10 cellular contexts compared by ENCODE assay signal in the genomic region with DNA sequence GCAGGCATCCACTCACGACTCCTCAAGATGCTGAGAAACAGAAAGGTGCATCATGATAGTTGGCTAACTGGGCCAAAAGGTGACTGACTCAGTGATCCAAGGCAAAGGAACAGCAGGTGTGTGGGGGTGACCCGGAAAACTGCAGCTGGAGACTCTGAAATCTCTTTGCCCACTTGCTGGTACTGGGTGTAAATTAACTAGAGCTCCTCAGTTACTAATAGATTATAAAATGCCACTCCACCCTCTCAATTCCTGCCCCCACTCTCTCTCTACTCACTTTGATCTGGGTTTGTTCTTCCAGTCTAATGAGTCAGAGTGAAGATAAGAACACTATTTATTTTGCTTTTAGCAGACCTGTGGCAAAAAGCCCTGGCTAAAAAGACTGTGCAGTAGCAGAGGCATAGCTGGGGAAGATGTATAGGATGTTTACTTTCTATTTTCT. TPM values are rescaled to one million over a fixed set of nuclear protein-coding genes. Genes with fewer than 3 reads are reported as not detected.
DNase-seq lines count a peak whose midpoint lies in the region; ATAC-seq and TF ChIP-seq lines count a peak whose summit lies in the region.
"Had no signal": no experiment of that assay in that cellular context is flagged by ENCODE, and none has a peak within 500 bp of the region (broad histone marks: within the 10 kb centered on the region; RNA-seq: fewer than 3 reads in every experiment).

No MANE protein-coding gene starts in this region.

- CTCF ChIA-PET in naive thymus-derived CD4-positive, alpha-beta T cell (lab: Charles Lee), result interaction anchor here (0.6 to 2.2 kb wide), 18 partner anchors 9 to 651 kb away, joined by 3 to 13 read pairs (median 4); no protein-coding TSS in a partner anchor

- peak overlapping the region; percentile 62 to 84 (median 71) for H3K27ac ChIP-seq in body of pancreas
- no peak overlapping the region for H3K27ac ChIP-seq in naive thymus-derived CD4-positive, alpha-beta T cell (ENCODE audit: low read depth, low read length)
- H3K27ac ChIP-seq: esophagus muscularis mucosa had no signal

- ATAC-seq in body of pancreas (peak; percentile 89), GM21619 (IDR thresholded peaks at IDR 0.05; ENCODE audit: unreplicated experiment) (no peak)
- ATAC-seq in naive thymus-derived CD4-positive, alpha-beta T cell, result peak; percentile 33

- no peaks in the 10 kb centered on the region for H3K9me3 ChIP-seq in body of pancreas
- no peaks in the 10 kb centered on the region for H3K9me3 ChIP-seq in naive thymus-derived CD4-positive, alpha-beta T cell (ENCODE audit: control insufficient read depth in 2 of 3, low read length in 3 of 3)
- H3K9me3 ChIP-seq: esophagus muscularis mucosa had no signal

- peak in 1 of 3 donors; percentile 26 for TF ChIP-seq POLR2A in body of pancreas (IDR thresholded peaks at IDR 0.05)

- H3K9me3 Mint-ChIP-seq in naive thymus-derived CD4-positive, alpha-beta T cell, result no peaks in the 10 kb centered on the region

- H3K4me3 Mint-ChIP-seq in naive thymus-derived CD4-positive, alpha-beta T cell, result peak overlapping the region in 3 of 10 donors; percentile 51 to 67 (median 62)

- peak in 1 of 7 experiments; percentile 4 for TF ChIP-seq CTCF in body of pancreas (IDR thresholded peaks at IDR 0.05)

- no peak overlapping the region for H3K4me3 ChIP-seq in body of pancreas
- no peak overlapping the region for H3K4me3 ChIP-seq in naive thymus-derived CD4-positive, alpha-beta T cell (ENCODE audit: low read length)

- H3K36me3 ChIP-seq in body of pancreas (replicated peaks in 1 of 2; ENCODE audit: insufficient read depth in 1 of 2, low read depth in 2 of 2), result no peaks in the 10 kb centered on the region
- no peaks in the 10 kb centered on the region for H3K36me3 ChIP-seq in naive thymus-derived CD4-positive, alpha-beta T cell (ENCODE audit: control insufficient read depth in 2 of 3, insufficient read depth in 3 of 3, low read length in 3 of 3)
- H3K36me3 ChIP-seq: esophagus muscularis mucosa had no signal

- DNase-seq in ELR (ENCODE audit: low read depth) (peak; percentile 63), NCI-H526 treated with DMSO at 0.1 percent for 48 hours (lab: John Stamatoyannopoulos, UW) (peak; percentile 39), body of pancreas (peak; percentile 51 to 79 (median 63)), KG1 (lab: John Stamatoyannopoulos, UW) (no peak), GM19240 (ENCODE audit: insufficient read length, low spot score) (no peak), SKM-1 treated with dmso at 0.1 percent for 144 hours (lab: John Stamatoyannopoulos, UW; ENCODE audit: unreplicated experiment) (no peak)
- peak in 1 of 9 donors; percentile 17 for DNase-seq in naive thymus-derived CD4-positive, alpha-beta T cell

- peaks cover 0 to 23% (median 18%) of the 10 kb centered on the region in 7 donors for H3K4me1 Mint-ChIP-seq in naive thymus-derived CD4-positive, alpha-beta T cell

- H3K27ac Mint-ChIP-seq in naive thymus-derived CD4-positive, alpha-beta T cell, result peak overlapping the region in 4 of 9 donors; percentile 45 to 90 (median 87)

- POLR2A ChIA-PET in naive thymus-derived CD4-positive, alpha-beta T cell (lab: Charles Lee), result interaction anchor here (0.8 to 2.2 kb wide), 12 partner anchors 9 to 1264 kb away, joined by 3 to 17 read pairs (median 3); partner anchors contain the start of genes KLHL20 and SUCO

- peaks cover 0 to 3% (median 0%) of the 10 kb centered on the region in 5 donors for H3K27me3 Mint-ChIP-seq in naive thymus-derived CD4-positive, alpha-beta T cell

- intact Hi-C loops in body of pancreas (cut with DNase I), result no loop called here
- intact Hi-C loops in naive thymus-derived CD4-positive, alpha-beta T cell (cut with micrococcal nuclease), result loop anchor here (1.0 to 2.0 kb wide), 5 partner anchors 10 to 670 kb away; partner anchors contain the start of gene METTL13 (in 1 of the 2)

- H3K27me3 ChIP-seq in body of pancreas, result no peaks in the 10 kb centered on the region
- H3K27me3 ChIP-seq in naive thymus-derived CD4-positive, alpha-beta T cell (ENCODE audit: control insufficient read depth in 2 of 2, insufficient read depth in 2 of 2, low read length in 2 of 2), result no peaks in the 10 kb centered on the region
- H3K27me3 ChIP-seq: esophagus muscularis mucosa had no signal

- WGBS in body of pancreas, 2 donors, result 6 to 12% methylated on average over 2 of the region's 2 CpGs

- peaks cover 51% of the 10 kb centered on the region for H3K4me1 ChIP-seq in body of pancreas
- no peaks in the 10 kb centered on the region for H3K4me1 ChIP-seq in naive thymus-derived CD4-positive, alpha-beta T cell (ENCODE audit: control insufficient read depth in 2 of 2, insufficient read depth in 2 of 2, low read length in 2 of 2)

- H3K36me3 Mint-ChIP-seq in naive thymus-derived CD4-positive, alpha-beta T cell, result no peaks in the 10 kb centered on the region

RNA-seq across cellular contexts. Expression of gene PIGC, which starts 7.2 kb away (rescaled TPM):
- total RNA-seq in body of pancreas, result 10 to 100 TPM; 16.5 to 18.4 TPM
- total RNA-seq in naive thymus-derived CD4-positive, alpha-beta T cell, result 10 to 100 TPM; 21.1 to 57.4 (median 25.1) TPM
- polyA plus RNA-seq in naive thymus-derived CD4-positive, alpha-beta T cell, result 100 to 1,000 TPM; 122 to 142 TPM

RNA-seq across cellular contexts. Expression of gene C1orf105, which starts 30.5 kb away (rescaled TPM):
- total RNA-seq in body of pancreas, result not detected
- under 1 TPM in 1 of 5 experiments, not detected in 4; 0.86 TPM for total RNA-seq in naive thymus-derived CD4-positive, alpha-beta T cell
- polyA plus RNA-seq in naive thymus-derived CD4-positive, alpha-beta T cell, result not detected
- total RNA-seq: esophagus muscularis mucosa, subcutaneous adipose tissue had no signal

Comparison
In these comparisons a context has a peak if more than half of its experiments do, and no peak if none do; other contexts are left out.
1. DNase-seq: peak in ELR (single experiment), NCI-H526 treated with DMSO at 0.1 percent for 48 hours (single experiment) and body of pancreas (4 of 4); none in KG1 (single experiment), GM19240 (single experiment) and SKM-1 treated with dmso at 0.1 percent for 144 hours (single experiment).